ENCODE assay signal across 1 cellular context in genomic region chr7:102415685-102416225, GRCh38.
TF ChIP-seq lines count a peak whose summit lies in the region.

No MANE protein-coding gene starts in this region.

TF ChIP-seq in HepG2, 621 proteins besides CTCF, POLR2A, EP300 and RAD21:
- TF ChIP-seq ZSCAN30 (CRISPR knock-in tag; IDR thresholded peaks at IDR 0.05), result no peak
- no peak for TF ChIP-seq ZNF17 (CRISPR knock-in tag; IDR thresholded peaks at IDR 0.05)
- TF ChIP-seq ZNF589 (CRISPR knock-in tag; conservative IDR thresholded peaks at IDR 0.05), result no peak
